9 cellular contexts compared by ENCODE assay signal in genomic region chr1:7207875-7208646, GRCh38.
A peak's percentile ranks its signal among the peaks of the same experiment; 100 is the strongest.
DNase-seq lines count a peak whose midpoint lies in the region; ATAC-seq, FAIRE-seq and TF ChIP-seq lines count a peak whose summit lies in the region.
"Had no signal": no experiment of that assay in that cellular context is flagged by ENCODE, and none has a peak within 500 bp of the region (broad histone marks: within the 10 kb centered on the region; RNA-seq: fewer than 3 reads in every experiment).

No MANE protein-coding gene starts in this region.

- H3K27ac ChIP-seq in HepG2 (ENCODE audit: extremely low read length, insufficient read depth, low read length), result no peak overlapping the region

- FAIRE-seq in HepG2 (lab: Jason Lieb, UNC), result peak; percentile 34
- FAIRE-seq: A204.1 had no signal

- no peaks in the 10 kb centered on the region for H3K36me3 ChIP-seq in HepG2 (replicated peaks in 1 of 2; ENCODE audit: control insufficient read depth in 1 of 2, insufficient read depth in 2 of 2, low read length in 2 of 2)

- peak; percentile 69 for TF ChIP-seq CTCF in cardiac fibroblast (IDR thresholded peaks at IDR 0.05; ENCODE audit: low read depth, low read length)
- peak; percentile 86 for TF ChIP-seq CTCF in HepG2 (CRISPR knock-in tag; IDR thresholded peaks at IDR 0.05)

- H3K4me3 ChIP-seq in cardiac fibroblast (replicated peaks in 1 of 2; ENCODE audit: low read depth in 2 of 2, low read length in 2 of 2) (no peak overlapping the region), HepG2 (replicated peaks in 1 of 3; ENCODE audit: insufficient read depth in 1 of 3, low read depth in 2 of 3, low read length in 3 of 3) (no peak overlapping the region)

- intact Hi-C loops in HepG2 (cut with micrococcal nuclease; ENCODE audit: unreplicated experiment), result loop anchor here (1.0 kb wide), 1 partner anchor 166 kb away; no protein-coding TSS in a partner anchor

- H3K9me3 ChIP-seq in HepG2 (ENCODE audit: low read length), result no peaks in the 10 kb centered on the region

- no peak overlapping the region for H3K4me2 ChIP-seq in HepG2 (ENCODE audit: low read depth, low read length)

- WGBS in HepG2 (ENCODE audit: low lambda C conversion rate), result 8% methylated on average over 4 of the region's 6 CpGs

- in situ Hi-C loops in HepG2 (cut with HindIII; ENCODE audit: extremely low pct_ligation_motif_present, low pct_unique_long_range_greater_than_20kb), result loop anchor here (25.0 kb wide), 2 partner anchors 496 to 721 kb away; partner anchors contain the start of genes DNAJC11 and PLEKHG5

- DNase-seq in DMS79 treated with DMSO at 0.1 percent for 48 hours (lab: John Stamatoyannopoulos, UW), result peak; percentile 51
- DNase-seq in DMS79 (lab: John Stamatoyannopoulos, UW), result no peak
- DNase-seq in HT1080 (ENCODE audit: low read depth), result peak; percentile 68
- peak; percentile 87 for DNase-seq in NCI-H82 treated with DMSO at 0.1 percent for 48 hours (lab: John Stamatoyannopoulos, UW; ENCODE audit: unreplicated experiment)
- DNase-seq in cardiac fibroblast (ENCODE audit: low read depth in 2 of 2), result peak; percentile 60 to 62
- DNase-seq in HepG2 (ENCODE audit: low spot score), result peak; percentile 25

- BruUV-seq in HepG2 (replicated peaks; lab: Mats Ljungman, UMichigan), result no TSS peak

- no peaks in the 10 kb centered on the region for H3K79me2 ChIP-seq in HepG2 (ENCODE audit: insufficient read depth, low read length)

- POLR2A ChIA-PET in HepG2 (lab: Yijun Ruan, JAX), result no interaction called here

- no peaks in the 10 kb centered on the region for H3K4me1 ChIP-seq in HepG2 (ENCODE audit: insufficient read depth, low read length)

- CTCF ChIA-PET in HepG2 (lab: Yijun Ruan, JAX; ENCODE audit: low intra/inter-chr PET ratio, low total read pairs), result interaction anchor here (1.4 kb wide), 1 partner anchor 165 kb away, joined by 5 read pairs; no protein-coding TSS in a partner anchor

- ATAC-seq in HepG2 (peak; percentile 86), GM21381 (IDR thresholded peaks at IDR 0.05; ENCODE audit: unreplicated experiment) (no peak), HG03025 (IDR thresholded peaks at IDR 0.05; ENCODE audit: low FRiP score, unreplicated experiment) (no peak)

- TF ChIP-seq EP300 in HepG2 (IDR thresholded peaks at IDR 0.05; ENCODE audit: low read depth in 2 of 2, low read length in 2 of 2) (no peak), HepG2 (CRISPR knock-in tag; IDR thresholded peaks at IDR 0.05; ENCODE audit: borderline replicate concordance) (no peak)

- TF ChIP-seq POLR2A in HepG2 (IDR thresholded peaks at IDR 0.05; ENCODE audit: insufficient read depth in 1 of 2, low read depth in 2 of 2, low read length in 2 of 2), result no peak

- no peaks in the 10 kb centered on the region for H4K20me1 ChIP-seq in HepG2 (ENCODE audit: insufficient read depth, low read length)

- no peaks in the 10 kb centered on the region; a peak in 1 of 5 replicates for H3K27me3 ChIP-seq in HepG2 (ENCODE audit: control insufficient read depth in 1 of 2, insufficient read depth in 2 of 2, low read length in 2 of 2)

- H3K9ac ChIP-seq in HepG2 (ENCODE audit: insufficient read depth, low read depth, low read length), result no peak overlapping the region

- no peak overlapping the region for H2AFZ ChIP-seq in HepG2 (ENCODE audit: low read length)

- TF ChIP-seq RAD21 in HepG2 (CRISPR knock-in tag; IDR thresholded peaks at IDR 0.05), result peak; percentile 74

TF ChIP-seq in HepG2, 621 proteins besides CTCF, POLR2A, EP300 and RAD21:
- TF ChIP-seq SMC3 (IDR thresholded peaks at IDR 0.05; ENCODE audit: low read length) (peak; percentile 56), STAG1 (CRISPR knock-in tag; IDR thresholded peaks at IDR 0.05) (peak; percentile 84), MAFK (conservative IDR thresholded peaks at IDR 0.05 in 1 of 2, IDR thresholded peaks at IDR 0.05 in 1 of 2; ENCODE audit: low read length in 2 of 2) (peak; percentile 83 to 85), NFE2L2 (IDR thresholded peaks at IDR 0.05; ENCODE audit: low read length) (peak; percentile 74; the same call in 1 of the 2 replicates), ZSCAN20 (CRISPR knock-in tag; IDR thresholded peaks at IDR 0.05; ENCODE audit: borderline replicate concordance) (no peak), ZUFSP (CRISPR knock-in tag; IDR thresholded peaks at IDR 0.05; ENCODE audit: borderline replicate concordance) (no peak), ZC3H4 (CRISPR knock-in tag; IDR thresholded peaks at IDR 0.05; ENCODE audit: borderline replicate concordance) (no peak), MAFF (IDR thresholded peaks at IDR 0.05; ENCODE audit: low read depth, low read length) (peak; percentile 80)
